Comparison of ENCODE assay signal across 12 cellular contexts in the genomic region with DNA sequence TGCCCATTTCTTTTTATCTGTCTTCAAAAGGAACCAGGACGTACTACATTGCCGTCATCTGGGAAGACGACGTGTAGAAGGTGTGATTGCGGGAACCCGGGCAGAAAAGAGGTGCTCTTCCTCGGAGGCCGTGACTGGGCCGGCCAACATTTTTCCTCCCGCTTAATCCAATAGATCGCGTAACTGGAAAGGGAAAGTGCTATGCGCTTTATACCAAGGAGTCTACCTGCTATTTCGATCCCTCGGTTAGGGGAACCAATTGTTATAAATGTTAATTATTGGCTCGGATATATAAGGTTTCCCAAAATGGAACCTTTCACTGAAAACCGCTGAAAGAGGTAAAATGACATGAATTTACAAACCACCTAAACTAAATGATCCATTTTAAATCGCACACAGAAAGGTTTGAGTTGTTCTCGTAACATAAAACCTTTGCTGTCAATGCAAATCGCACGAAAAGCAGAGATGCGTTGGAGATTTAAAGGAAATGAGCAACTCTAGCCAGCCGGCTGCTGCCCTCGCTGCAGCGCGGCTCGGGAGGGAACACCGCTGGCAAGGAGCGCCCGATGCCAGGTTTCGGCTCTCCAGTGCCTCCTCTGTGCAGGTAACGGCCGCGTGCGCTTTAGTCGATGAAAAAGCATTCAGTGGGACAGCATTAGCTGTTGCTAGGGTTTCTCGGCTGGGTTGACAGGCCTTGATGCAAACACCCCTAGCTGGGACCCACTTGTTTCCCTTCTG. TPM values are rescaled to one million over a fixed set of nuclear protein-coding genes. Genes with fewer than 3 reads are reported as not detected.
DNase-seq lines count a peak whose midpoint lies in the region; ATAC-seq and TF ChIP-seq lines count a peak whose summit lies in the region.
"Had no signal": no experiment of that assay in that cellular context is flagged by ENCODE, and none has a peak within 500 bp of the region (broad histone marks: within the 10 kb centered on the region; RNA-seq: fewer than 3 reads in every experiment).

No MANE protein-coding gene starts in this region.

- peaks cover 11% of the 10 kb centered on the region for H3K4me1 ChIP-seq in parathyroid adenoma
- peaks cover 31% of the 10 kb centered on the region for H3K4me1 ChIP-seq in Caco-2

- H3K4me3 Mint-ChIP-seq in chondrocyte (ENCODE audit: unreplicated experiment) (peak overlapping the region; percentile 73), Caco-2 (ENCODE audit: unreplicated experiment) (no peak overlapping the region)
- H3K4me3 Mint-ChIP-seq in activated CD8-positive, alpha-beta T cell treated with anti-CD3 and anti-CD28 coated beads for 36 hours = no peak overlapping the region

- no peaks in the 10 kb centered on the region for H3K9me3 Mint-ChIP-seq in chondrocyte (ENCODE audit: low read depth)
- no peaks in the 10 kb centered on the region for H3K9me3 Mint-ChIP-seq in activated CD8-positive, alpha-beta T cell treated with anti-CD3 and anti-CD28 coated beads for 36 hours
- H3K9me3 Mint-ChIP-seq in Caco-2 (ENCODE audit: unreplicated experiment) = no peaks in the 10 kb centered on the region

- H3K27me3 Mint-ChIP-seq in chondrocyte (ENCODE audit: low read depth) (no peaks in the 10 kb centered on the region), Caco-2 (ENCODE audit: insufficient read depth, unreplicated experiment) (peaks cover 26% of the 10 kb centered on the region)
- peaks cover 86% of the 10 kb centered on the region for H3K27me3 Mint-ChIP-seq in activated CD8-positive, alpha-beta T cell treated with anti-CD3 and anti-CD28 coated beads for 36 hours

- CTCF ChIA-PET in activated CD8-positive, alpha-beta T cell treated with anti-CD3 and anti-CD28 coated beads for 36 hours (lab: Charles Lee) = interaction anchor here (1.2 kb wide), 1 partner anchor 27 kb away, joined by 3 read pairs; no protein-coding TSS in a partner anchor
- CTCF ChIA-PET in Caco-2 (lab: Charles Lee) = no interaction called here

- H3K9me3 ChIP-seq in parathyroid adenoma (ENCODE audit: control insufficient read depth, low read length) (no peaks in the 10 kb centered on the region), Caco-2 (no peaks in the 10 kb centered on the region)
- H3K9me3 ChIP-seq: tibial nerve had no signal

- H3K4me3 ChIP-seq in parathyroid adenoma (ENCODE audit: low read depth, low read length) (peak overlapping the region; percentile 87), Caco-2 (ENCODE audit: low read depth, low read length) (no peak overlapping the region)
- H3K4me3 ChIP-seq: tibial nerve had no signal

- TF ChIP-seq CTCF in chondrocyte (IDR thresholded peaks at IDR 0.05) = no peak
- TF ChIP-seq CTCF in parathyroid adenoma (IDR thresholded peaks at IDR 0.05) = no peak
- no peak for TF ChIP-seq CTCF in activated CD8-positive, alpha-beta T cell treated with anti-CD3 and anti-CD28 coated beads for 36 hours (IDR thresholded peaks at IDR 0.05)
- TF ChIP-seq CTCF in Caco-2 (IDR thresholded peaks at IDR 0.05; ENCODE audit: insufficient read depth in 1 of 2, low read depth in 1 of 2, low read length in 1 of 2, severe bottlenecking in 1 of 2, unreplicated experiment in 1 of 2) = no peak

- no TSS peak for BruUV-seq in Caco-2 (replicated peaks; lab: Mats Ljungman, UMichigan)

- H3K27ac ChIP-seq in parathyroid adenoma = peak overlapping the region; percentile 96
- H3K27ac ChIP-seq: tibial nerve, VCaP had no signal

- peak overlapping the region; percentile 78 for H2AFZ ChIP-seq in parathyroid adenoma

- H3K36me3 Mint-ChIP-seq in chondrocyte (ENCODE audit: low read depth) = peaks cover 13% of the 10 kb centered on the region
- H3K36me3 Mint-ChIP-seq in activated CD8-positive, alpha-beta T cell treated with anti-CD3 and anti-CD28 coated beads for 36 hours (ENCODE audit: low read depth) = no peaks in the 10 kb centered on the region
- H3K36me3 Mint-ChIP-seq in Caco-2 (ENCODE audit: insufficient read depth, unreplicated experiment) = peaks cover 9% of the 10 kb centered on the region

- peak; percentile 72 for DNase-seq in DMS53 (lab: John Stamatoyannopoulos, UW)
- no peak for DNase-seq in DMS53 treated with DMSO at 0.1 percent for 48 hours (lab: John Stamatoyannopoulos, UW; ENCODE audit: unreplicated experiment)
- peak; percentile 57 for DNase-seq in NCI-H1092 (lab: John Stamatoyannopoulos, UW)
- no peak for DNase-seq in chondrocyte (ENCODE audit: low spot score)
- DNase-seq in activated CD8-positive, alpha-beta T cell treated with anti-CD3 and anti-CD28 coated beads for 36 hours = no peak
- no peak for DNase-seq in pons (ENCODE audit: low spot score)
- no peak for DNase-seq in Caco-2
- DNase-seq: foreskin melanocyte had no signal

- H3K4me2 ChIP-seq in parathyroid adenoma (ENCODE audit: low read length) = peak overlapping the region; percentile 94

- peaks cover 31% of the 10 kb centered on the region for H3K79me2 ChIP-seq in parathyroid adenoma

- H3K9ac ChIP-seq in parathyroid adenoma = peak overlapping the region; percentile 78

- ATAC-seq in activated CD8-positive, alpha-beta T cell treated with anti-CD3 and anti-CD28 coated beads for 36 hours = no peak

- POLR2A ChIA-PET in activated CD8-positive, alpha-beta T cell treated with anti-CD3 and anti-CD28 coated beads for 36 hours (lab: Charles Lee) = no interaction called here
- POLR2A ChIA-PET in Caco-2 (lab: Charles Lee) = no interaction called here

- H3K27me3 ChIP-seq in parathyroid adenoma (ENCODE audit: control insufficient read depth, insufficient read depth, low read length) = no peaks in the 10 kb centered on the region
- peaks cover 7% of the 10 kb centered on the region for H3K27me3 ChIP-seq in Caco-2 (replicated peaks; ENCODE audit: control insufficient read depth, insufficient read depth, low read length)

- H3K27ac Mint-ChIP-seq in chondrocyte (ENCODE audit: unreplicated experiment) (peak overlapping the region; percentile 95), Caco-2 (ENCODE audit: unreplicated experiment) (no peak overlapping the region)
- no peak overlapping the region for H3K27ac Mint-ChIP-seq in activated CD8-positive, alpha-beta T cell treated with anti-CD3 and anti-CD28 coated beads for 36 hours

- H3K36me3 ChIP-seq in parathyroid adenoma (ENCODE audit: control insufficient read depth, insufficient read depth, low read length) (no peaks in the 10 kb centered on the region), Caco-2 (ENCODE audit: control insufficient read depth, insufficient read depth, low read length) (no peaks in the 10 kb centered on the region)
- H3K36me3 ChIP-seq: tibial nerve had no signal

- intact Hi-C loops in activated CD8-positive, alpha-beta T cell treated with anti-CD3 and anti-CD28 coated beads for 36 hours (cut with micrococcal nuclease) = loop anchor here (5.0 to 10.0 kb wide), 3 partner anchors 70 to 373 kb away; partner anchors contain the start of gene SIX4
- intact Hi-C loops in Caco-2 (cut with micrococcal nuclease; ENCODE audit: unreplicated experiment) = no loop called here

- peaks cover 66% of the 10 kb centered on the region for H3K4me1 Mint-ChIP-seq in chondrocyte (ENCODE audit: low read depth)
- H3K4me1 Mint-ChIP-seq in activated CD8-positive, alpha-beta T cell treated with anti-CD3 and anti-CD28 coated beads for 36 hours (ENCODE audit: low read depth) = peaks cover 64% of the 10 kb centered on the region
- peaks cover 21% of the 10 kb centered on the region for H3K4me1 Mint-ChIP-seq in Caco-2 (ENCODE audit: low read depth, unreplicated experiment)

RNA-seq across cellular contexts. Expression of gene SIX1, which starts 2.8 kb away (rescaled TPM):
- total RNA-seq in chondrocyte = 92.0 to 204 TPM (median 94.6 TPM) in 3 replicates
- not detected for total RNA-seq in activated CD8-positive, alpha-beta T cell treated with anti-CD3 and anti-CD28 coated beads for 36 hours
- 0.26 and 0.32 TPM in 2 replicates for total RNA-seq in Caco-2 (2022)
- total RNA-seq: mucosa of gallbladder had no signal

Comparison
In these comparisons a context has a peak if more than half of its experiments do, and no peak if none do; other contexts are left out.
1. DNase-seq: peak in DMS53 (single experiment) and NCI-H1092 (single experiment); none in DMS53 treated with DMSO at 0.1 percent for 48 hours (single experiment), chondrocyte (single experiment), activated CD8-positive, alpha-beta T cell treated with anti-CD3 and anti-CD28 coated beads for 36 hours (single experiment), pons (single experiment) and Caco-2 (0 of 2).
2. RNA of gene SIX1, which starts 2.8 kb away (total RNA-seq): 92.0 to 204 TPM in chondrocyte; 0.26 to 0.32 TPM in Caco-2 and not detected in activated CD8-positive, alpha-beta T cell treated with anti-CD3 and anti-CD28 coated beads for 36 hours; every median in the first group is over 10 times any median in the second.